Comparison of ENCODE assay signal across 8 cellular contexts in genomic region chr11:8018742-8019631, GRCh38. TPM values are rescaled to one million over a fixed set of nuclear protein-coding genes. Genes with fewer than 3 reads are reported as not detected.
DNase-seq lines count a peak whose midpoint lies in the region; ATAC-seq lines count a peak whose summit lies in the region.

No MANE protein-coding gene starts in this region.

- H3K4me3 ChIP-seq in mucosa of stomach (ENCODE audit: low read length) = peak overlapping the region; percentile 22

- DNase-seq in GM19240 (ENCODE audit: insufficient read length, low spot score) (peak; percentile 16), NCI-H524 treated with DMSO at 0.1 percent for 48 hours (lab: John Stamatoyannopoulos, UW) (peak; percentile 27), fibroblast of gingiva (ENCODE audit: low read depth) (peak; percentile 73), SKM-1 treated with dmso at 0.1 percent for 144 hours (lab: John Stamatoyannopoulos, UW; ENCODE audit: unreplicated experiment) (no peak)
- DNase-seq in activated T-helper 1 cell treated with anti-CD3 and anti-CD28 coated beads, Interleukin-12 subunit alpha, Interleukin-12 subunit beta, Interleukin-2, Interleukin-4 antibody, amounts not matched to agents 30 ng/mL and 10 ng/mL and 1 ng/mL, durations not matched to agents 14 hours and 24 hours and 36 hours (ENCODE audit: low spot score) = peak; percentile 53
- peak; percentile 35 for DNase-seq in stimulated activated CD8-positive, alpha-beta memory T cell treated with anti-CD3 and anti-CD28 coated beads, Interleukin-4, amount 100 ng/mL, for 24 hours (ENCODE audit: low read depth)

- H3K4me1 ChIP-seq in mucosa of stomach (ENCODE audit: control insufficient read depth, insufficient read depth, low read length) = no peaks in the 10 kb centered on the region

- H3K27me3 ChIP-seq in mucosa of stomach (ENCODE audit: control insufficient read depth, insufficient read depth, low read length) = peaks cover 46% of the 10 kb centered on the region

- no peaks in the 10 kb centered on the region for H3K36me3 Mint-ChIP-seq in activated T-helper 1 cell treated with anti-CD3 and anti-CD28 coated beads, Interleukin-12 subunit alpha, Interleukin-12 subunit beta, Interleukin-2, Interleukin-4 antibody, amounts not matched to agents 30 ng/mL and 10 ng/mL and 1 ng/mL, durations not matched to agents 14 hours and 24 hours and 36 hours (ENCODE audit: low read depth)

- H3K4me1 Mint-ChIP-seq in activated T-helper 1 cell treated with anti-CD3 and anti-CD28 coated beads, Interleukin-12 subunit alpha, Interleukin-12 subunit beta, Interleukin-2, Interleukin-4 antibody, amounts not matched to agents 30 ng/mL and 10 ng/mL and 1 ng/mL, durations not matched to agents 14 hours and 24 hours and 36 hours (ENCODE audit: low read depth) = peaks cover 13% of the 10 kb centered on the region

- H3K36me3 ChIP-seq in mucosa of stomach (ENCODE audit: control insufficient read depth, insufficient read depth, low read length) = no peaks in the 10 kb centered on the region

- H3K9me3 Mint-ChIP-seq in activated T-helper 1 cell treated with anti-CD3 and anti-CD28 coated beads, Interleukin-12 subunit alpha, Interleukin-12 subunit beta, Interleukin-2, Interleukin-4 antibody, amounts not matched to agents 30 ng/mL and 10 ng/mL and 1 ng/mL, durations not matched to agents 14 hours and 24 hours and 36 hours = no peaks in the 10 kb centered on the region

- peak overlapping the region; percentile 77 for H3K4me3 Mint-ChIP-seq in activated T-helper 1 cell treated with anti-CD3 and anti-CD28 coated beads, Interleukin-12 subunit alpha, Interleukin-12 subunit beta, Interleukin-2, Interleukin-4 antibody, amounts not matched to agents 30 ng/mL and 10 ng/mL and 1 ng/mL, durations not matched to agents 14 hours and 24 hours and 36 hours

- intact Hi-C loops in activated T-helper 1 cell treated with anti-CD3 and anti-CD28 coated beads, Interleukin-12 subunit alpha, Interleukin-12 subunit beta, Interleukin-2, Interleukin-4 antibody, amounts not matched to agents 30 ng/mL and 10 ng/mL and 1 ng/mL, durations not matched to agents 14 hours and 24 hours and 36 hours (cut with micrococcal nuclease) = loop anchor here (1.0 kb wide), 1 partner anchor 32 kb away; the partner anchor contains the start of gene EIF3F

- peaks cover 35% of the 10 kb centered on the region for H3K27me3 Mint-ChIP-seq in activated T-helper 1 cell treated with anti-CD3 and anti-CD28 coated beads, Interleukin-12 subunit alpha, Interleukin-12 subunit beta, Interleukin-2, Interleukin-4 antibody, amounts not matched to agents 30 ng/mL and 10 ng/mL and 1 ng/mL, durations not matched to agents 14 hours and 24 hours and 36 hours (ENCODE audit: insufficient read depth)

- peak overlapping the region; percentile 82 for H3K27ac Mint-ChIP-seq in activated T-helper 1 cell treated with anti-CD3 and anti-CD28 coated beads, Interleukin-12 subunit alpha, Interleukin-12 subunit beta, Interleukin-2, Interleukin-4 antibody, amounts not matched to agents 30 ng/mL and 10 ng/mL and 1 ng/mL, durations not matched to agents 14 hours and 24 hours and 36 hours

- no peak for ATAC-seq in HG03045 (IDR thresholded peaks at IDR 0.05; ENCODE audit: unreplicated experiment)

- no peaks in the 10 kb centered on the region for H3K9me3 ChIP-seq in mucosa of stomach (ENCODE audit: control insufficient read depth, low read length)

- H3K9ac ChIP-seq in mucosa of stomach (ENCODE audit: low read length) = peak overlapping the region; percentile 64

RNA-seq across cellular contexts. Expression of gene EIF3F, which starts 31.9 kb away (rescaled TPM):
- 210 and 214 TPM in 2 replicates for total RNA-seq in activated T-helper 1 cell treated with anti-CD3 and anti-CD28 coated beads, Interleukin-12 subunit alpha, Interleukin-12 subunit beta, Interleukin-2, Interleukin-4 antibody, amounts not matched to agents 30 ng/mL and 10 ng/mL and 1 ng/mL, durations not matched to agents 14 hours and 24 hours and 36 hours

RNA-seq across cellular contexts. Expression of gene NLRP10, which starts 53.7 kb away (rescaled TPM):
- total RNA-seq in activated T-helper 1 cell treated with anti-CD3 and anti-CD28 coated beads, Interleukin-12 subunit alpha, Interleukin-12 subunit beta, Interleukin-2, Interleukin-4 antibody, amounts not matched to agents 30 ng/mL and 10 ng/mL and 1 ng/mL, durations not matched to agents 14 hours and 24 hours and 36 hours = not detected in 2 replicates
